Comparison of ENCODE assay signal across 1 cellular context in the genomic region with DNA sequence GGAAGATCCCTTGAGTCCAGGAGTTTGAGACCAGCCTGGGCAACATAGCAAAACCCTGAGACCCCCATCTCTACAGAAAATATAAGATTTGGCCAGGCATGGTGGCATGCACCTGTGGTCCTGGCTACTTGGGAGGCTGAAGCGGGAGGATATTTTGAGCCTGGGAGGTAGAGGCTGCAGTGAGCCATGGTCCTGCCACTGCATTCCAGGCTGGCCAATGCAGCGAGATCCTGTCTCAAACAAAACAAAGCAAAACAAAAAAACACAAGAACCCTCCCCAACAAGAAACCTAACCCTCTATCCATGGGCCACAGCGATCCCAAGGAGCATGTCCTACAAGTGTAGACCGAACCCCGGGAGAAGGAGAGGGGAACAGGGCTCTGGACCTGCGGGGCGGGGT.
TF ChIP-seq lines count a peak whose summit lies in the region.

No MANE protein-coding gene starts in this region.

TF ChIP-seq in H1, 55 proteins besides CTCF, POLR2A, EP300 and RAD21:
- TF ChIP-seq SP1 (IDR thresholded peaks at IDR 0.05; ENCODE audit: low read depth, low read length) = no peak
- no peak for TF ChIP-seq SP4 (IDR thresholded peaks at IDR 0.05; ENCODE audit: low read length)
- no peak for TF ChIP-seq SIRT6 (IDR thresholded peaks at IDR 0.05; ENCODE audit: low read length)
- TF ChIP-seq BACH1 (IDR thresholded peaks at IDR 0.05; ENCODE audit: low read length) = no peak
- TF ChIP-seq, protein P1, sequence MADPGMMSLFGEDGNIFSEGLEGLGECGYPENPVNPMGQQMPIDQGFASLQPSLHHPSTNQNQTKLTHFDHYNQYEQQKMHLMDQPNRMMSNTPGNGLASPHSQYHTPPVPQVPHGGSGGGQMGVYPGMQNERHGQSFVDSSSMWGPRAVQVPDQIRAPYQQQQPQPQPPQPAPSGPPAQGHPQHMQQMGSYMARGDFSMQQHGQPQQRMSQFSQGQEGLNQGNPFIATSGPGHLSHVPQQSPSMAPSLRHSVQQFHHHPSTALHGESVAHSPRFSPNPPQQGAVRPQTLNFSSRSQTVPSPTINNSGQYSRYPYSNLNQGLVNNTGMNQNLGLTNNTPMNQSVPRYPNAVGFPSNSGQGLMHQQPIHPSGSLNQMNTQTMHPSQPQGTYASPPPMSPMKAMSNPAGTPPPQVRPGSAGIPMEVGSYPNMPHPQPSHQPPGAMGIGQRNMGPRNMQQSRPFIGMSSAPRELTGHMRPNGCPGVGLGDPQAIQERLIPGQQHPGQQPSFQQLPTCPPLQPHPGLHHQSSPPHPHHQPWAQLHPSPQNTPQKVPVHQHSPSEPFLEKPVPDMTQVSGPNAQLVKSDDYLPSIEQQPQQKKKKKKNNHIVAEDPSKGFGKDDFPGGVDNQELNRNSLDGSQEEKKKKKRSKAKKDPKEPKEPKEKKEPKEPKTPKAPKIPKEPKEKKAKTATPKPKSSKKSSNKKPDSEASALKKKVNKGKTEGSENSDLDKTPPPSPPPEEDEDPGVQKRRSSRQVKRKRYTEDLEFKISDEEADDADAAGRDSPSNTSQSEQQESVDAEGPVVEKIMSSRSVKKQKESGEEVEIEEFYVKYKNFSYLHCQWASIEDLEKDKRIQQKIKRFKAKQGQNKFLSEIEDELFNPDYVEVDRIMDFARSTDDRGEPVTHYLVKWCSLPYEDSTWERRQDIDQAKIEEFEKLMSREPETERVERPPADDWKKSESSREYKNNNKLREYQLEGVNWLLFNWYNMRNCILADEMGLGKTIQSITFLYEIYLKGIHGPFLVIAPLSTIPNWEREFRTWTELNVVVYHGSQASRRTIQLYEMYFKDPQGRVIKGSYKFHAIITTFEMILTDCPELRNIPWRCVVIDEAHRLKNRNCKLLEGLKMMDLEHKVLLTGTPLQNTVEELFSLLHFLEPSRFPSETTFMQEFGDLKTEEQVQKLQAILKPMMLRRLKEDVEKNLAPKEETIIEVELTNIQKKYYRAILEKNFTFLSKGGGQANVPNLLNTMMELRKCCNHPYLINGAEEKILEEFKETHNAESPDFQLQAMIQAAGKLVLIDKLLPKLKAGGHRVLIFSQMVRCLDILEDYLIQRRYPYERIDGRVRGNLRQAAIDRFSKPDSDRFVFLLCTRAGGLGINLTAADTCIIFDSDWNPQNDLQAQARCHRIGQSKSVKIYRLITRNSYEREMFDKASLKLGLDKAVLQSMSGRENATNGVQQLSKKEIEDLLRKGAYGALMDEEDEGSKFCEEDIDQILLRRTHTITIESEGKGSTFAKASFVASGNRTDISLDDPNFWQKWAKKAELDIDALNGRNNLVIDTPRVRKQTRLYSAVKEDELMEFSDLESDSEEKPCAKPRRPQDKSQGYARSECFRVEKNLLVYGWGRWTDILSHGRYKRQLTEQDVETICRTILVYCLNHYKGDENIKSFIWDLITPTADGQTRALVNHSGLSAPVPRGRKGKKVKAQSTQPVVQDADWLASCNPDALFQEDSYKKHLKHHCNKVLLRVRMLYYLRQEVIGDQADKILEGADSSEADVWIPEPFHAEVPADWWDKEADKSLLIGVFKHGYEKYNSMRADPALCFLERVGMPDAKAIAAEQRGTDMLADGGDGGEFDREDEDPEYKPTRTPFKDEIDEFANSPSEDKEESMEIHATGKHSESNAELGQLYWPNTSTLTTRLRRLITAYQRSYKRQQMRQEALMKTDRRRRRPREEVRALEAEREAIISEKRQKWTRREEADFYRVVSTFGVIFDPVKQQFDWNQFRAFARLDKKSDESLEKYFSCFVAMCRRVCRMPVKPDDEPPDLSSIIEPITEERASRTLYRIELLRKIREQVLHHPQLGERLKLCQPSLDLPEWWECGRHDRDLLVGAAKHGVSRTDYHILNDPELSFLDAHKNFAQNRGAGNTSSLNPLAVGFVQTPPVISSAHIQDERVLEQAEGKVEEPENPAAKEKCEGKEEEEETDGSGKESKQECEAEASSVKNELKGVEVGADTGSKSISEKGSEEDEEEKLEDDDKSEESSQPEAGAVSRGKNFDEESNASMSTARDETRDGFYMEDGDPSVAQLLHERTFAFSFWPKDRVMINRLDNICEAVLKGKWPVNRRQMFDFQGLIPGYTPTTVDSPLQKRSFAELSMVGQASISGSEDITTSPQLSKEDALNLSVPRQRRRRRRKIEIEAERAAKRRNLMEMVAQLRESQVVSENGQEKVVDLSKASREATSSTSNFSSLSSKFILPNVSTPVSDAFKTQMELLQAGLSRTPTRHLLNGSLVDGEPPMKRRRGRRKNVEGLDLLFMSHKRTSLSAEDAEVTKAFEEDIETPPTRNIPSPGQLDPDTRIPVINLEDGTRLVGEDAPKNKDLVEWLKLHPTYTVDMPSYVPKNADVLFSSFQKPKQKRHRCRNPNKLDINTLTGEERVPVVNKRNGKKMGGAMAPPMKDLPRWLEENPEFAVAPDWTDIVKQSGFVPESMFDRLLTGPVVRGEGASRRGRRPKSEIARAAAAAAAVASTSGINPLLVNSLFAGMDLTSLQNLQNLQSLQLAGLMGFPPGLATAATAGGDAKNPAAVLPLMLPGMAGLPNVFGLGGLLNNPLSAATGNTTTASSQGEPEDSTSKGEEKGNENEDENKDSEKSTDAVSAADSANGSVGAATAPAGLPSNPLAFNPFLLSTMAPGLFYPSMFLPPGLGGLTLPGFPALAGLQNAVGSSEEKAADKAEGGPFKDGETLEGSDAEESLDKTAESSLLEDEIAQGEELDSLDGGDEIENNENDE (IDR thresholded peaks at IDR 0.05; ENCODE audit: insufficient replicate concordance, low read length) = no peak
- TF ChIP-seq, protein P2, sequence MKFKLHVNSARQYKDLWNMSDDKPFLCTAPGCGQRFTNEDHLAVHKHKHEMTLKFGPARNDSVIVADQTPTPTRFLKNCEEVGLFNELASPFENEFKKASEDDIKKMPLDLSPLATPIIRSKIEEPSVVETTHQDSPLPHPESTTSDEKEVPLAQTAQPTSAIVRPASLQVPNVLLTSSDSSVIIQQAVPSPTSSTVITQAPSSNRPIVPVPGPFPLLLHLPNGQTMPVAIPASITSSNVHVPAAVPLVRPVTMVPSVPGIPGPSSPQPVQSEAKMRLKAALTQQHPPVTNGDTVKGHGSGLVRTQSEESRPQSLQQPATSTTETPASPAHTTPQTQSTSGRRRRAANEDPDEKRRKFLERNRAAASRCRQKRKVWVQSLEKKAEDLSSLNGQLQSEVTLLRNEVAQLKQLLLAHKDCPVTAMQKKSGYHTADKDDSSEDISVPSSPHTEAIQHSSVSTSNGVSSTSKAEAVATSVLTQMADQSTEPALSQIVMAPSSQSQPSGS (IDR thresholded peaks at IDR 0.05; ENCODE audit: low read length) = no peak
- no peak for TF ChIP-seq PHF8 (conservative IDR thresholded peaks at IDR 0.05; ENCODE audit: low read depth, low read length)
- TF ChIP-seq FOSL1 (IDR thresholded peaks at IDR 0.05; ENCODE audit: insufficient read depth, low read depth, low read length) = no peak
- no peak for TF ChIP-seq SRF (IDR thresholded peaks at IDR 0.05; ENCODE audit: low read depth, low read length)
- TF ChIP-seq SP2 (IDR thresholded peaks at IDR 0.05; ENCODE audit: low read length) = no peak
- TF ChIP-seq NRF1 (IDR thresholded peaks at IDR 0.05; ENCODE audit: low read depth, low read length) = no peak
- TF ChIP-seq TAF7 (optimal IDR thresholded peaks at IDR 0.05; ENCODE audit: borderline replicate concordance, low read depth, low read length) = no peak
- TF ChIP-seq EZH2 (IDR thresholded peaks at IDR 0.05; ENCODE audit: low read depth, low read length, severe bottlenecking) = no peak
- no peak for TF ChIP-seq SIX5 (IDR thresholded peaks at IDR 0.05; ENCODE audit: low read depth, low read length)
- no peak for TF ChIP-seq EGR1 (IDR thresholded peaks at IDR 0.05; ENCODE audit: borderline replicate concordance, low read depth, low read length)
- no peak for TF ChIP-seq POLR2AphosphoS5 (IDR thresholded peaks at IDR 0.05; ENCODE audit: low read depth, low read length)
